Comparison of ENCODE assay signal across 21 cellular contexts in genomic region chr3:56883828-56884227, GRCh38.
"Had no signal": no experiment of that assay in that cellular context is flagged by ENCODE, and none has a peak within 500 bp of the region (broad histone marks: within the 10 kb centered on the region; RNA-seq: fewer than 3 reads in every experiment).

No MANE protein-coding gene starts in this region.

- H3K9me3 Mint-ChIP-seq: activated CD4-positive, alpha-beta memory T cell treated with anti-CD3 and anti-CD28 coated beads for 36 hours; activated naive CD4-positive, alpha-beta T cell treated with anti-CD3 and anti-CD28 coated beads, Interleukin-2, amount 10 ng/mL, durations not matched to agents 7 days and 5 days; activated T-helper 1 cell treated with anti-CD3 and anti-CD28 coated beads, Interleukin-12 subunit alpha, Interleukin-12 subunit beta, Interleukin-2, Interleukin-4 antibody, amounts not matched to agents 30 ng/mL and 10 ng/mL and 1 ng/mL, durations not matched to agents 14 hours and 24 hours and 36 hours; neural progenitor cell; stimulated activated memory B cell treated with anti-CD40 and anti-IgM and Interleukin-4, amounts not matched to agents 10 μg/mL and 1 μg/mL and 100 μg/mL, for 72 hours; T-helper 2 cell treated with Interferon-gamma antibody and Interleukin-4, amounts not matched to agents 5 μg/mL and 100 μg/mL, for 36 hours had no signal

- H3K27ac Mint-ChIP-seq: activated CD4-positive, alpha-beta memory T cell treated with anti-CD3 and anti-CD28 coated beads for 36 hours; activated naive CD4-positive, alpha-beta T cell treated with anti-CD3 and anti-CD28 coated beads, Interleukin-2, amount 10 ng/mL, durations not matched to agents 7 days and 5 days; activated T-helper 1 cell treated with anti-CD3 and anti-CD28 coated beads, Interleukin-12 subunit alpha, Interleukin-12 subunit beta, Interleukin-2, Interleukin-4 antibody, amounts not matched to agents 30 ng/mL and 10 ng/mL and 1 ng/mL, durations not matched to agents 14 hours and 24 hours and 36 hours; neural progenitor cell; stimulated activated memory B cell treated with anti-CD40 and anti-IgM and Interleukin-4, amounts not matched to agents 10 μg/mL and 1 μg/mL and 100 μg/mL, for 72 hours; T-helper 2 cell treated with Interferon-gamma antibody and Interleukin-4, amounts not matched to agents 5 μg/mL and 100 μg/mL, for 36 hours had no signal

- H3K36me3 Mint-ChIP-seq: neural progenitor cell had no signal

- H3K4me3 Mint-ChIP-seq: activated CD4-positive, alpha-beta memory T cell treated with anti-CD3 and anti-CD28 coated beads for 36 hours; activated naive CD4-positive, alpha-beta T cell treated with anti-CD3 and anti-CD28 coated beads, Interleukin-2, amount 10 ng/mL, durations not matched to agents 7 days and 5 days; activated T-helper 1 cell treated with anti-CD3 and anti-CD28 coated beads, Interleukin-12 subunit alpha, Interleukin-12 subunit beta, Interleukin-2, Interleukin-4 antibody, amounts not matched to agents 30 ng/mL and 10 ng/mL and 1 ng/mL, durations not matched to agents 14 hours and 24 hours and 36 hours; neural progenitor cell; stimulated activated memory B cell treated with anti-CD40 and anti-IgM and Interleukin-4, amounts not matched to agents 10 μg/mL and 1 μg/mL and 100 μg/mL, for 72 hours; T-helper 2 cell treated with Interferon-gamma antibody and Interleukin-4, amounts not matched to agents 5 μg/mL and 100 μg/mL, for 36 hours had no signal

- DNase-seq: activated CD4-positive, alpha-beta memory T cell treated with anti-CD3 and anti-CD28 coated beads for 36 hours; activated CD4-positive, alpha-beta T cell treated with anti-CD3 and anti-CD28 coated beads for 4 hours; activated CD8-positive, alpha-beta memory T cell treated with anti-CD3 and anti-CD28 coated beads, Interleukin-2, amount 50 U/mL, for 4 hours; activated effector memory CD4-positive, alpha-beta T cell treated with anti-CD3 and anti-CD28 coated beads, Interleukin-2, amount 50 U/mL, for 16 hours; activated naive CD4-positive, alpha-beta T cell treated with anti-CD3 and anti-CD28 coated beads, Interleukin-2, amount 10 ng/mL, durations not matched to agents 7 days and 5 days; activated T-cell treated with anti-CD3 and anti-CD28 coated beads, Interleukin-2, amount 50 U/mL, for 1 hour; aorta; body of pancreas; dorsolateral prefrontal cortex; effector memory CD4-positive, alpha-beta T cell; left ventricle myocardium inferior; occipital lobe; psoas muscle; stimulated activated CD4-positive, alpha-beta T cell treated with anti-CD3 and anti-CD28 coated beads, Interleukin-1b, Interleukin-23, amount 100 ng/mL, for 48 hours; stimulated activated CD4-positive, alpha-beta T cell treated with anti-CD3 and anti-CD28 coated beads, Interleukin-4, amount 100 ng/mL, for 4 hours; stimulated activated CD8-positive, alpha-beta memory T cell treated with anti-CD3 and anti-CD28 coated beads, Interleukin-4, amount 100 ng/mL, for 48 hours; tibial artery had no signal

- H3K27me3 Mint-ChIP-seq: activated CD4-positive, alpha-beta memory T cell treated with anti-CD3 and anti-CD28 coated beads for 36 hours; activated naive CD4-positive, alpha-beta T cell treated with anti-CD3 and anti-CD28 coated beads, Interleukin-2, amount 10 ng/mL, durations not matched to agents 7 days and 5 days; stimulated activated memory B cell treated with anti-CD40 and anti-IgM and Interleukin-4, amounts not matched to agents 10 μg/mL and 1 μg/mL and 100 μg/mL, for 72 hours had no signal

- ATAC-seq: body of pancreas; psoas muscle; stimulated activated memory B cell treated with anti-CD40 and anti-IgM and Interleukin-4, amounts not matched to agents 10 μg/mL and 1 μg/mL and 100 μg/mL, for 72 hours had no signal
